20 cellular contexts compared by ENCODE assay signal in genomic region chr9:133774799-133775198, GRCh38.
"Had no signal": no experiment of that assay in that cellular context is flagged by ENCODE, and none has a peak within 500 bp of the region (broad histone marks: within the 10 kb centered on the region; RNA-seq: fewer than 3 reads in every experiment).

No MANE protein-coding gene starts in this region.

- H3K4me3 ChIP-seq: mucosa of descending colon, prostate gland, sigmoid colon, stomach, testis had no signal

- ATAC-seq: activated CD4-positive, alpha-beta T cell treated with anti-CD3 and anti-CD28 coated beads for 36 hours; activated T-cell treated with anti-CD3 and anti-CD28 coated beads, Interleukin-2, amount 50 U/mL, for 4 hours; effector memory CD8-positive, alpha-beta T cell; left colon; mucosa of descending colon; naive thymus-derived CD4-positive, alpha-beta T cell had no signal

- DNase-seq: activated CD4-positive, alpha-beta memory T cell treated with anti-CD3 and anti-CD28 coated beads for 36 hours; activated CD4-positive, alpha-beta T cell treated with anti-CD3 and anti-CD28 coated beads for 36 hours; activated effector memory CD4-positive, alpha-beta T cell treated with anti-CD3 and anti-CD28 coated beads, Interleukin-2, amount 50 U/mL, for 16 hours; activated T-cell treated with anti-CD3 and anti-CD28 coated beads, Interleukin-2, amount 50 U/mL, for 4 hours; cerebellar nuclear complex; dermis blood vessel endothelial cell; effector memory CD8-positive, alpha-beta T cell; immature natural killer cell; naive thymus-derived CD4-positive, alpha-beta T cell; sigmoid colon; stimulated activated CD4-positive, alpha-beta T cell treated with anti-CD3 and anti-CD28 coated beads, Interleukin-12 subunit alpha, Interleukin-12 subunit beta, amount 100 ng/mL, for 4 hours; stimulated activated CD4-positive, alpha-beta T cell treated with anti-CD3 and anti-CD28 coated beads, Interleukin-2, amount 100 ng/mL, for 24 hours; stomach; T1000; testis had no signal

- H3K4me1 ChIP-seq: prostate gland, sigmoid colon, stomach had no signal

- H3K9me3 ChIP-seq: prostate gland, SK-N-SH, testis had no signal

- H3K27ac ChIP-seq: epithelial cell of prostate, prostate gland, sigmoid colon, stomach, testis had no signal

- H3K27me3 ChIP-seq: sigmoid colon, stomach, testis had no signal
